8 cellular contexts compared by ENCODE assay signal in the genomic region with DNA sequence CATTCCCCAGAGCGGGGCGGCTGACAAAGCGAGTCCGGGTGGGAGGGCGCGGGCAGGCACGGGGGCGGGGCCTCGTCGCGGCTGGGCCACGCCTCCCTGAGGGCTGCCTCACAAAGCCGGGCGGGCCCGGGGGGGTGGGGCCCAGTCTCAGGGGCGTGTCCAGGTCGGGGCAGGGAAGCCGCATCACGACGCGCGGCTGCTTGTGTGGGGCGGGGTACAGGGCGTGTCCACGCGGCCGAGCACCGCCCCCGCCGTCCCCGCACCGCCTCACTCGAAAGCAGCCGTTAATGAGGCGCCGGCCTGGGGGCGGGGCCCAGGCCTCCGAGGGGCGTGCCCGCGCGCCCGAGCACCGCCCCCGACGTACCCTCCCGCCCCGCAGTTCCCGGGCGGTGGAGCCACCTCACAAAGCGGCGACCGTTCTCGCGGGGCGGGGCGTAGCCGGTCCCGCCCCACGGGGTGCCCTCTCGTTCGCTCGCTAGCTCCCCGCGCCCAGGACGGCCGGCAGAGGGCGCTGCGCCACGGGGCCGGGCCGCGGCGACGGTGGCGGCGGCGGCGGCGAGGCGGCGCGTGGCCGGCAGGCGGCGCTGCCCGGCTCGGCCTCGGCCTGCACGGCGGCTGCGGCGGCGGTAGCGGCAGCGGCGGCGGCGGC. TPM values are rescaled to one million over a fixed set of nuclear protein-coding genes. Genes with fewer than 3 reads are reported as not detected.
DNase-seq lines count a peak whose midpoint lies in the region; TF ChIP-seq lines count a peak whose summit lies in the region.

A gene (plus strand): TSS at position 599 of the 649 bp plus-strand sequence. CDS start 150 bp downstream, outside the sequence.

- whole genome bisulfite sequencing in ectodermal cell, 2 experiments: 0% methylated on average over 99 of the region's 99 CpGs

- no peaks in the 10 kb centered on the region for H3K9me3 ChIP-seq in ectodermal cell (ENCODE audit: control insufficient read depth, low read length)

- peak within 1 kb of the TSS; percentile 91 for H3K27ac ChIP-seq in ectodermal cell (ENCODE audit: insufficient read depth, low read depth, low read length, poor library complexity, severe bottlenecking)

- no peaks in the 10 kb centered on the region for H3K27me3 ChIP-seq in ectodermal cell (ENCODE audit: control insufficient read depth, insufficient read depth, low read length, poor library complexity, severe bottlenecking)

- H3K4me1 ChIP-seq in ectodermal cell (ENCODE audit: control insufficient read depth, insufficient read depth, low read length): peaks cover 7% of the 10 kb centered on the region

- DNase-seq in COLO668 (lab: John Stamatoyannopoulos, UW; ENCODE audit: unreplicated experiment) (peak; percentile 99), GM20000 (ENCODE audit: low spot score) (peak; percentile 100), HT-29 (ENCODE audit: low spot score) (peak; percentile 93), NK-92 (lab: John Stamatoyannopoulos, UW; ENCODE audit: unreplicated experiment) (peak; percentile 94), lung microvascular endothelial cell (ENCODE audit: low read depth in 2 of 2) (peak; percentile 99 to 100)
- DNase-seq in activated CD8-positive, alpha-beta memory T cell treated with anti-CD3 and anti-CD28 coated beads for 1 hour (ENCODE audit: extremely low read depth in 1 of 2, low read depth in 1 of 2): peak; percentile 93 to 98
- DNase-seq in stimulated activated CD4-positive, alpha-beta T cell treated with anti-CD3 and anti-CD28 coated beads, TNF-alpha, amount 100 ng/mL, for 4 hours (ENCODE audit: low read depth in 3 of 3): peak; percentile 99

- peak; percentile 96 for TF ChIP-seq CTCF in GM20000 (IDR thresholded peaks at IDR 0.05; ENCODE audit: extremely low read depth, missing control alignments)

- no peaks in the 10 kb centered on the region for H3K36me3 ChIP-seq in ectodermal cell (ENCODE audit: control insufficient read depth, insufficient read depth, low read length)

- peak within 1 kb of the TSS; percentile 77 for H3K4me3 ChIP-seq in ectodermal cell (ENCODE audit: insufficient read depth, low read depth, low read length)

RNA-seq across cellular contexts. Expression of the gene that starts here (rescaled TPM):
- 40.7 and 46.0 TPM in 2 replicates for total RNA-seq in HT-29 (2014; rRNA removed; shearing (Covaris generic))
- 151 TPM for polyA plus RNA-seq in ectodermal cell (2013, experiment 1 of 4)
- 136 TPM for polyA plus RNA-seq in ectodermal cell (2013, experiment 2 of 4)
- 121 TPM for polyA plus RNA-seq in ectodermal cell (2013, experiment 3 of 4)
- 130 TPM for polyA plus RNA-seq in ectodermal cell (2013, experiment 4 of 4)
- 16.7 and 17.4 TPM in 2 replicates for total RNA-seq in lung microvascular endothelial cell

Comparison
In these comparisons a context has a peak if more than half of its experiments do, and no peak if none do; other contexts are left out.
1. Peak in every context shown above with its lines: DNase-seq, H3K4me3 ChIP-seq and H3K27ac ChIP-seq.